Comparison of ENCODE assay signal across 30 cellular contexts in genomic region chr6:24972551-24972950, GRCh38. TPM values are rescaled to one million over a fixed set of nuclear protein-coding genes. Genes with fewer than 3 reads are reported as not detected.
DNase-seq lines count a peak whose midpoint lies in the region; ATAC-seq and TF ChIP-seq lines count a peak whose summit lies in the region.
"Had no signal": no experiment of that assay in that cellular context is flagged by ENCODE, and none has a peak within 500 bp of the region (broad histone marks: within the 10 kb centered on the region; RNA-seq: fewer than 3 reads in every experiment).

No MANE protein-coding gene starts in this region.

- H3K27me3 ChIP-seq in CD8-positive, alpha-beta memory T cell (ENCODE audit: insufficient read depth, low read length, poor library complexity, severe bottlenecking): no peaks in the 10 kb centered on the region
- H3K27me3 ChIP-seq in gastrocnemius medialis: no peaks in the 10 kb centered on the region
- H3K27me3 ChIP-seq: adrenal gland, breast epithelium, colonic mucosa, esophagus muscularis mucosa, gastroesophageal sphincter, neutrophil had no signal

- H3K27me3 Mint-ChIP-seq in T-helper 2 cell treated with Interferon-gamma antibody and Interleukin-4, amounts not matched to agents 5 μg/mL and 100 μg/mL, for 36 hours (ENCODE audit: low read depth): no peaks in the 10 kb centered on the region
- no peaks in the 10 kb centered on the region for H3K27me3 Mint-ChIP-seq in CD8-positive, alpha-beta memory T cell
- H3K27me3 Mint-ChIP-seq in WTC11 (ENCODE audit: low read depth): no peaks in the 10 kb centered on the region
- H3K27me3 Mint-ChIP-seq in natural killer cell (ENCODE audit: low read depth in 2 of 2): no peaks in the 10 kb centered on the region
- H3K27me3 Mint-ChIP-seq: activated CD8-positive, alpha-beta memory T cell treated with anti-CD3 and anti-CD28 coated beads, Interleukin-2, amount 10 ng/mL, durations not matched to agents 7 days and 5 days; stimulated activated naive B cell treated with anti-CD40 and anti-IgM and Interleukin-4, amounts not matched to agents 10 μg/mL and 1 μg/mL and 100 μg/mL, for 72 hours had no signal

- H3K4me1 Mint-ChIP-seq in T-helper 2 cell treated with Interferon-gamma antibody and Interleukin-4, amounts not matched to agents 5 μg/mL and 100 μg/mL, for 36 hours (ENCODE audit: low read depth): peaks cover 37% of the 10 kb centered on the region
- peaks cover 74 to 87% (median 85%) of the 10 kb centered on the region in 3 donors for H3K4me1 Mint-ChIP-seq in CD8-positive, alpha-beta memory T cell
- H3K4me1 Mint-ChIP-seq in WTC11: peaks cover 30% of the 10 kb centered on the region
- H3K4me1 Mint-ChIP-seq in natural killer cell: peaks cover 63 to 76% of the 10 kb centered on the region in 2 donors

- H3K36me3 Mint-ChIP-seq in T-helper 2 cell treated with Interferon-gamma antibody and Interleukin-4, amounts not matched to agents 5 μg/mL and 100 μg/mL, for 36 hours (ENCODE audit: low read depth): peaks cover 23% of the 10 kb centered on the region
- peaks cover 4 to 17% (median 13%) of the 10 kb centered on the region in 3 donors for H3K36me3 Mint-ChIP-seq in CD8-positive, alpha-beta memory T cell
- H3K36me3 Mint-ChIP-seq in WTC11 (no peaks in the 10 kb centered on the region), natural killer cell (no peaks in the 10 kb centered on the region)

- H3K9me3 ChIP-seq in CD8-positive, alpha-beta memory T cell (ENCODE audit: low read length): no peaks in the 10 kb centered on the region
- H3K9me3 ChIP-seq in gastrocnemius medialis: no peaks in the 10 kb centered on the region
- H3K9me3 ChIP-seq: adrenal gland, breast epithelium, colonic mucosa, esophagus muscularis mucosa, gastroesophageal sphincter, neutrophil, SK-N-SH had no signal

- peak overlapping the region; percentile 59 for H3K27ac Mint-ChIP-seq in T-helper 2 cell treated with Interferon-gamma antibody and Interleukin-4, amounts not matched to agents 5 μg/mL and 100 μg/mL, for 36 hours
- peak overlapping the region; percentile 66 to 98 (median 90) for H3K27ac Mint-ChIP-seq in CD8-positive, alpha-beta memory T cell
- H3K27ac Mint-ChIP-seq in WTC11 (peak overlapping the region; percentile 50; the same call in 1 of the 2 replicates), natural killer cell (peak overlapping the region; percentile 90 to 92)
- H3K27ac Mint-ChIP-seq: activated CD8-positive, alpha-beta memory T cell treated with anti-CD3 and anti-CD28 coated beads, Interleukin-2, amount 10 ng/mL, durations not matched to agents 7 days and 5 days; activated T-helper 2 cell treated with anti-CD3 and anti-CD28 coated beads, Interferon-gamma antibody, Interleukin-2, Interleukin-4, amounts not matched to agents 10 μg/mL and 5 μg/mL and 100 μg/mL, durations not matched to agents 14 hours and 24 hours and 36 hours; stimulated activated naive B cell treated with anti-CD40 and anti-IgM and Interleukin-4, amounts not matched to agents 10 μg/mL and 1 μg/mL and 100 μg/mL, for 72 hours had no signal

- H3K4me3 Mint-ChIP-seq in T-helper 2 cell treated with Interferon-gamma antibody and Interleukin-4, amounts not matched to agents 5 μg/mL and 100 μg/mL, for 36 hours: no peak overlapping the region
- H3K4me3 Mint-ChIP-seq in CD8-positive, alpha-beta memory T cell: peak overlapping the region in 1 of 7 donors; percentile 53
- H3K4me3 Mint-ChIP-seq in WTC11 (no peak overlapping the region), natural killer cell (peak overlapping the region; percentile 10)
- H3K4me3 Mint-ChIP-seq: activated CD8-positive, alpha-beta memory T cell treated with anti-CD3 and anti-CD28 coated beads, Interleukin-2, amount 10 ng/mL, durations not matched to agents 7 days and 5 days; stimulated activated naive B cell treated with anti-CD40 and anti-IgM and Interleukin-4, amounts not matched to agents 10 μg/mL and 1 μg/mL and 100 μg/mL, for 72 hours had no signal

- ATAC-seq in WTC11 (no peak), natural killer cell (no peak), gastrocnemius medialis (no peak)
- ATAC-seq: activated CD8-positive, alpha-beta memory T cell treated with anti-CD3 and anti-CD28 coated beads, Interleukin-2, amount 10 ng/mL, durations not matched to agents 7 days and 5 days; gastroesophageal sphincter; HCT116; stimulated activated naive B cell treated with anti-CD40 and anti-IgM and Interleukin-4, amounts not matched to agents 10 μg/mL and 1 μg/mL and 100 μg/mL, for 72 hours had no signal

- no peak overlapping the region for H3K27ac ChIP-seq in CD8-positive, alpha-beta memory T cell (ENCODE audit: low read depth, low read length)
- no peak overlapping the region for H3K27ac ChIP-seq in gastrocnemius medialis
- H3K27ac ChIP-seq: adrenal gland, breast epithelium, colonic mucosa, esophagus muscularis mucosa, gastroesophageal sphincter, neutrophil, skin epidermis had no signal

- no peak for DNase-seq in T-helper 2 cell treated with Interferon-gamma antibody and Interleukin-4, amounts not matched to agents 5 μg/mL and 100 μg/mL, for 36 hours (ENCODE audit: low spot score)
- no peak for DNase-seq in T-helper 2 cell
- DNase-seq in CD8-positive, alpha-beta memory T cell: no peak
- no peak for DNase-seq in WTC11 (ENCODE audit: low spot score)
- DNase-seq in natural killer cell: no peak
- DNase-seq in NOMO-1 (lab: John Stamatoyannopoulos, UW; ENCODE audit: unreplicated experiment in 2 of 2): no peak
- no peak for DNase-seq in gastrocnemius medialis
- no peak for DNase-seq in DMS 273 treated with DMSO at 0.1 percent for 48 hours (lab: John Stamatoyannopoulos, UW)
- DNase-seq: activated CD8-positive, alpha-beta memory T cell treated with anti-CD3 and anti-CD28 coated beads, Interleukin-2, amount 10 ng/mL, durations not matched to agents 7 days and 5 days; adrenal gland; C1 segment of cervical spinal cord; colonic mucosa; islet precursor cell; Kasumi-1; NCI-H1048; NCI-H2029; NCI-H524; RPMI8226; SK-N-SH; stimulated activated CD4-positive, alpha-beta T cell treated with anti-CD3 and anti-CD28 coated beads, Interleukin-2, amount 100 ng/mL, for 24 hours; stimulated activated naive B cell treated with anti-CD40 and anti-IgM and Interleukin-4, amounts not matched to agents 10 μg/mL and 1 μg/mL and 100 μg/mL, for 72 hours had no signal

- in situ Hi-C loops in gastrocnemius medialis (cut with MboI; ENCODE audit: low sequenced_read_pairs in 4 of 4): no loop called here

- CTCF ChIA-PET in CD8-positive, alpha-beta memory T cell (lab: Charles Lee): interaction anchor here (0.8 to 7.8 kb wide), 3 partner anchors 11 to 37 kb away, joined by 3 to 61 read pairs (median 25); partner anchors contain the start of gene RIPOR2
- CTCF ChIA-PET in WTC11 (lab: Charles Lee): no interaction called here

- no peaks in the 10 kb centered on the region for H3K36me3 ChIP-seq in CD8-positive, alpha-beta memory T cell (ENCODE audit: insufficient read depth, low read length)
- no peaks in the 10 kb centered on the region for H3K36me3 ChIP-seq in gastrocnemius medialis
- H3K36me3 ChIP-seq: adrenal gland, breast epithelium, colonic mucosa, esophagus muscularis mucosa, gastroesophageal sphincter, neutrophil had no signal

- no peak overlapping the region for H3K4me3 ChIP-seq in CD8-positive, alpha-beta memory T cell (ENCODE audit: low read length)
- H3K4me3 ChIP-seq in gastrocnemius medialis: no peak overlapping the region
- H3K4me3 ChIP-seq: adrenal gland, breast epithelium, colonic mucosa, esophagus muscularis mucosa, gastroesophageal sphincter, skin epidermis had no signal

- H3K9me3 Mint-ChIP-seq in T-helper 2 cell treated with Interferon-gamma antibody and Interleukin-4, amounts not matched to agents 5 μg/mL and 100 μg/mL, for 36 hours: peaks cover 4% of the 10 kb centered on the region
- no peaks in the 10 kb centered on the region for H3K9me3 Mint-ChIP-seq in CD8-positive, alpha-beta memory T cell
- H3K9me3 Mint-ChIP-seq in WTC11 (peaks cover 5% of the 10 kb centered on the region), natural killer cell (no peaks in the 10 kb centered on the region)
- H3K9me3 Mint-ChIP-seq: activated T-helper 2 cell treated with anti-CD3 and anti-CD28 coated beads, Interferon-gamma antibody, Interleukin-2, Interleukin-4, amounts not matched to agents 10 μg/mL and 5 μg/mL and 100 μg/mL, durations not matched to agents 14 hours and 24 hours and 36 hours; stimulated activated naive B cell treated with anti-CD40 and anti-IgM and Interleukin-4, amounts not matched to agents 10 μg/mL and 1 μg/mL and 100 μg/mL, for 72 hours had no signal

- peaks cover 58% of the 10 kb centered on the region for H3K4me1 ChIP-seq in CD8-positive, alpha-beta memory T cell (ENCODE audit: insufficient read depth, low read length)
- no peaks in the 10 kb centered on the region for H3K4me1 ChIP-seq in gastrocnemius medialis
- H3K4me1 ChIP-seq: adrenal gland, breast epithelium, colonic mucosa, esophagus muscularis mucosa, gastroesophageal sphincter had no signal

- TF ChIP-seq CTCF in WTC11 (IDR thresholded peaks at IDR 0.05) (no peak), natural killer cell (IDR thresholded peaks at IDR 0.05) (no peak), gastrocnemius medialis (IDR thresholded peaks at IDR 0.05 in 4 of 5, conservative IDR thresholded peaks at IDR 0.05 in 1 of 5) (no peak)

- TF ChIP-seq POLR2A in gastrocnemius medialis (IDR thresholded peaks at IDR 0.05): no peak

- POLR2A ChIA-PET in CD8-positive, alpha-beta memory T cell (lab: Charles Lee): no interaction called here
- POLR2A ChIA-PET in WTC11 (lab: Charles Lee): no interaction called here

- intact Hi-C loops in natural killer cell (cut with micrococcal nuclease): no loop called here
- intact Hi-C loops in gastrocnemius medialis (cut with DNase I; ENCODE audit: low total_unique reads): no loop called here

TF ChIP-seq in WTC11, 78 proteins besides CTCF, POLR2A, EP300 and RAD21 (continues in another document):
- TF ChIP-seq RORB (CRISPR knock-in tag; IDR thresholded peaks at IDR 0.05) (no peak), E2F4 (CRISPR knock-in tag; IDR thresholded peaks at IDR 0.05; ENCODE audit: borderline replicate concordance, low read depth) (no peak), FOXK1 (CRISPR knock-in tag; IDR thresholded peaks at IDR 0.05) (no peak), MYBL2 (CRISPR knock-in tag; IDR thresholded peaks at IDR 0.05) (no peak), ZNF121 (CRISPR knock-in tag; IDR thresholded peaks at IDR 0.05) (no peak)

RNA-seq across cellular contexts. Expression of gene RIPOR2, which starts 36.8 kb away (rescaled TPM):
- 10 to 100 TPM; 54.4 to 58.2 TPM for total RNA-seq in CD8-positive, alpha-beta memory T cell
- polyA plus RNA-seq in CD8-positive, alpha-beta memory T cell: 427 TPM
- 11.3 to 13.5 TPM (median 11.9 TPM) in 3 replicates for total RNA-seq in WTC11 (2021)
- 100 to 1,000 TPM; 234 to 312 (median 299) TPM for total RNA-seq in natural killer cell
- total RNA-seq in gastrocnemius medialis: 10 to 100 TPM in 3 of 4 donors, 1 to 10 TPM in 1; 5.2 to 34.0 (median 21.2) TPM
- total RNA-seq: G401, pulmonary artery endothelial cell had no signal
